Comparison of ENCODE assay signal across 26 cellular contexts in the genomic region with DNA sequence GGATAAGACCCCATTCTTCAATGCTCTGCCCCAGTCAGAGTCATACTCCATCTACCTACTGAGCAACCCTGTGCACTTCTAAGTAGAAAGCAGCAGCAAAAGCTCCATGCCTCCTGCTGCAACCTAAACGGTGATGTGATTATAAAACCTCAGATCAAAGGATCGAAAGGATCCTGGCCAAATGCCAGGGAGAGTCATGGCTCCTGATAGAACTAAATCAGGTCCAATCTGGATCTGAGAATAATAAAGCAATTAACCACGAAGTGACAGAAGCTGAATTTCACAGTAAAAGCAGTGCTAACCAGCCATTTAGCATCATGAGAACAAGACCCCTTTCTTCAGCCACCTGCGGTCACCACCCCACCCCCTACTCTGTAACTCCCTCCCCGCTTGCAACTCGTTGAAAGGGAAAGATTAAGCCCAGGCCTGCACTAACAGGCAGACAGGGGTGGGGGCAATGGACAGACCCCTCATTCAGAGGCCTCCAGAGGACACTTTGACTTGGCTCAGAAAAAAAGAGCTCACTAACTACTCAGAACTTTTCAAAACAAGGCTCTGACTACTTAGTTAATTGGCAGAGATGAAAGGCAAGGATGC.
DNase-seq lines count a peak whose midpoint lies in the region; ATAC-seq and TF ChIP-seq lines count a peak whose summit lies in the region.
"Had no signal": no experiment of that assay in that cellular context is flagged by ENCODE, and none has a peak within 500 bp of the region (broad histone marks: within the 10 kb centered on the region; RNA-seq: fewer than 3 reads in every experiment).

No MANE protein-coding gene starts in this region.

- H3K27me3 Mint-ChIP-seq in brain = peaks cover under 1% of the 10 kb centered on the region
- H3K27me3 Mint-ChIP-seq: activated T-cell treated with anti-CD3 and anti-CD28 coated beads, Interleukin-2, amount 50 U/mL, for 24 hours; naive B cell had no signal

- peaks cover 28% of the 10 kb centered on the region for H3K4me1 Mint-ChIP-seq in brain
- H3K4me1 Mint-ChIP-seq: naive B cell had no signal

- peak overlapping the region in 4 of 5 experiments; percentile 45 to 84 (median 66) for H3K27ac Mint-ChIP-seq in brain
- H3K27ac Mint-ChIP-seq: activated T-cell treated with anti-CD3 and anti-CD28 coated beads, Interleukin-2, amount 50 U/mL, for 24 hours; H9; naive B cell; T-helper 1 cell treated with Interleukin-12 subunit alpha and Interleukin-12 subunit beta and Interleukin-4 antibody, amounts not matched to agents 30 μg/mL and 1 μg/mL, for 36 hours had no signal

- H3K36me3 ChIP-seq in transverse colon = no peaks in the 10 kb centered on the region
- H3K36me3 ChIP-seq: BE2C, brain microvascular endothelial cell, upper lobe of left lung had no signal

- no peak for TF ChIP-seq EP300 in transverse colon (IDR thresholded peaks at IDR 0.05; ENCODE audit: low read depth)

- H3K4me3 Mint-ChIP-seq in brain = no peak overlapping the region
- H3K4me3 Mint-ChIP-seq: activated T-cell treated with anti-CD3 and anti-CD28 coated beads, Interleukin-2, amount 50 U/mL, for 24 hours; H9; naive B cell; T-helper 1 cell treated with Interleukin-12 subunit alpha and Interleukin-12 subunit beta and Interleukin-4 antibody, amounts not matched to agents 30 μg/mL and 1 μg/mL, for 36 hours had no signal

- peaks cover 0 to 5% (median 2%) of the 10 kb centered on the region in 4 donors for H3K4me1 ChIP-seq in transverse colon
- H3K4me1 ChIP-seq: BE2C, foreskin keratinocyte, upper lobe of left lung had no signal

- intact Hi-C loops in transverse colon (cut with DNase I; ENCODE audit: low total_unique reads) = no loop called here

- no peak for ATAC-seq in GM21786 (IDR thresholded peaks at IDR 0.05; ENCODE audit: unreplicated experiment)
- ATAC-seq: foreskin keratinocyte, HepG2, left lobe of liver had no signal

- no peak for TF ChIP-seq POLR2A in transverse colon (IDR thresholded peaks at IDR 0.05)

- in situ Hi-C loops in transverse colon (cut with MboI; ENCODE audit: low pct_ligation_motif_present in 1 of 4, low pct_unique_long_range_greater_than_20kb in 1 of 4, low sequenced_read_pairs in 3 of 4) = no loop called here

- H3K9me3 ChIP-seq in transverse colon = no peaks in the 10 kb centered on the region
- H3K9me3 ChIP-seq: BE2C, upper lobe of left lung had no signal

- TF ChIP-seq CTCF in brain (conservative IDR thresholded peaks at IDR 0.05) (no peak), transverse colon (IDR thresholded peaks at IDR 0.05) (no peak)

- H3K4me3 ChIP-seq in transverse colon = no peak overlapping the region
- H3K4me3 ChIP-seq: skin epidermis, upper lobe of left lung had no signal

- no peak overlapping the region for H3K27ac ChIP-seq in transverse colon
- H3K27ac ChIP-seq: brain microvascular endothelial cell, foreskin keratinocyte, skin epidermis, upper lobe of left lung had no signal

- DNase-seq in NCI-H146 (lab: John Stamatoyannopoulos, UW) = peak; percentile 45
- DNase-seq in NCI-H146 treated with DMSO at 0.1 percent for 48 hours (lab: John Stamatoyannopoulos, UW; ENCODE audit: unreplicated experiment) = no peak
- DNase-seq in NCI-H345 (lab: John Stamatoyannopoulos, UW) = peak; percentile 64
- peak; percentile 30 for DNase-seq in transverse colon
- no peak for DNase-seq in occipital lobe (lab: John Stamatoyannopoulos, UW)
- DNase-seq in NAMALWA (ENCODE audit: low spot score) = no peak
- DNase-seq: activated CD4-positive, alpha-beta T cell treated with anti-CD3 and anti-CD28 coated beads for 4 hours; activated gamma-delta T cell treated with Interleukin-2 at 50 U/mL for 16 hours; activated T-cell treated with anti-CD3 and anti-CD28 coated beads, Interleukin-2, amount 50 U/mL, for 24 hours; BE2C; brain microvascular endothelial cell; effector memory CD4-positive, alpha-beta T cell; EL; foreskin keratinocyte; H9; mesenchymal stem cell; naive B cell; NCI-H446 treated with DMSO at 0.1 percent for 48 hours; stimulated activated CD4-positive, alpha-beta T cell treated with anti-CD3 and anti-CD28 coated beads, Interleukin-1b, Interleukin-23, amount 100 ng/mL, for 48 hours; upper lobe of left lung had no signal

- H3K27me3 ChIP-seq in transverse colon = no peaks in the 10 kb centered on the region
- H3K27me3 ChIP-seq: BE2C, brain microvascular endothelial cell, foreskin keratinocyte, upper lobe of left lung had no signal

- H3K36me3 Mint-ChIP-seq in brain = no peaks in the 10 kb centered on the region

- peaks cover 0 to 16% (median 11%) of the 10 kb centered on the region in 5 experiments for H3K9me3 Mint-ChIP-seq in brain
- H3K9me3 Mint-ChIP-seq: activated T-cell treated with anti-CD3 and anti-CD28 coated beads, Interleukin-2, amount 50 U/mL, for 24 hours; T-helper 1 cell treated with Interleukin-12 subunit alpha and Interleukin-12 subunit beta and Interleukin-4 antibody, amounts not matched to agents 30 μg/mL and 1 μg/mL, for 36 hours had no signal

- 33 to 42% methylated on average over 2 to 6 of the region's 6 CpGs for WGBS in transverse colon (ENCODE audit: low coverage in 1 of 2), 2 donors

Comparison
In these comparisons a context has a peak if more than half of its experiments do, and no peak if none do; other contexts are left out.
1. DNase-seq: peak in NCI-H146 (single experiment), NCI-H345 (single experiment) and transverse colon (single experiment); none in NCI-H146 treated with DMSO at 0.1 percent for 48 hours (single experiment), occipital lobe (single experiment) and NAMALWA (single experiment).